ENCODE assay signal across 1 cellular context in the genomic region with DNA sequence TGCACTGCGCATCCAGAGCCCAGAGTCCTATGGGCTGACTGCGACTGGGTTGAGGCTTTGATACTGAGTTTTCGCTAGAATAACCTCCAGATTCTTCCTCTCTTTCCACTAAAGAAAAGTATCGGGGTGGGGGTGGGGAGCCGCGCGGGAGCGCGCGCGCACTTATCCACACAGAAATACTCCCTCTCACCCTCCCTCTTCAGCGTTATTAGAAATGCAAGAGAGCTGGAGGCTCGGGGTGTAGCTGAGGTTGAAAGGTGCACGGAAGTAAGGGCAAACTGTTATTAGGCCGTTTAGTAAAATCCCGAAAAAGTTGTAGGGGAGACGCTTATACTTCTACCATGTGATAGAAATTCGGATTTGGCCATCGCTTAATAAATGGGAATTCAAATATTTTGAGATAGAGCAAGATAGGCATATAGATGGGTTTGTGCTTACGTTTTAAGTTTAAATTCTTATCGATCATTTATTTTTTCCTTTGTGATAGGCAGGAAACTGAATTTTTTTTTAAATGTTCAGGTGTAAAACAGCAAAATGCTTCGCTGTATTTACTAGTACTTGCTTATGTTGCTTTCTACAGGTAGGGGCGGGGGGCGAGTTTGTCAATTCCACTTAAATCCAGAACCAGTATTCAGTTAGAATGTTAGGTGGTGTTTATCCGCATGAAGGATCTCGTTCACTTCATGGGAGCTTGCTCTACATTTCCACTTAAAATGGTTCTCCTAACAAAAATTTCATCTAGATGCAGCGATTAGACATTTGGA.
TF ChIP-seq lines count a peak whose summit lies in the region.

No MANE protein-coding gene starts in this region.

TF ChIP-seq in HepG2, 621 proteins besides CTCF, POLR2A, EP300 and RAD21 (continued from another document and continues in another):
- TF ChIP-seq, protein P1, sequence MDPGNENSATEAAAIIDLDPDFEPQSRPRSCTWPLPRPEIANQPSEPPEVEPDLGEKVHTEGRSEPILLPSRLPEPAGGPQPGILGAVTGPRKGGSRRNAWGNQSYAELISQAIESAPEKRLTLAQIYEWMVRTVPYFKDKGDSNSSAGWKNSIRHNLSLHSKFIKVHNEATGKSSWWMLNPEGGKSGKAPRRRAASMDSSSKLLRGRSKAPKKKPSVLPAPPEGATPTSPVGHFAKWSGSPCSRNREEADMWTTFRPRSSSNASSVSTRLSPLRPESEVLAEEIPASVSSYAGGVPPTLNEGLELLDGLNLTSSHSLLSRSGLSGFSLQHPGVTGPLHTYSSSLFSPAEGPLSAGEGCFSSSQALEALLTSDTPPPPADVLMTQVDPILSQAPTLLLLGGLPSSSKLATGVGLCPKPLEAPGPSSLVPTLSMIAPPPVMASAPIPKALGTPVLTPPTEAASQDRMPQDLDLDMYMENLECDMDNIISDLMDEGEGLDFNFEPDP (CRISPR knock-in tag; conservative IDR thresholded peaks at IDR 0.05) = 0 out of 2 replicates have a peak, but pooled peaks have one; percentile 49
- TF ChIP-seq ATF7-NPFF (CRISPR knock-in tag; IDR thresholded peaks at IDR 0.05; ENCODE audit: low read depth) = no peak
- TF ChIP-seq HOXA5 (CRISPR knock-in tag; IDR thresholded peaks at IDR 0.05) = 0 out of 2 replicates have a peak, but pooled peaks have one; percentile 23
- TF ChIP-seq SSRP1 (CRISPR knock-in tag; IDR thresholded peaks at IDR 0.05) = peak; percentile 10; the same call in 1 of the 2 replicates
- TF ChIP-seq, protein P2, sequence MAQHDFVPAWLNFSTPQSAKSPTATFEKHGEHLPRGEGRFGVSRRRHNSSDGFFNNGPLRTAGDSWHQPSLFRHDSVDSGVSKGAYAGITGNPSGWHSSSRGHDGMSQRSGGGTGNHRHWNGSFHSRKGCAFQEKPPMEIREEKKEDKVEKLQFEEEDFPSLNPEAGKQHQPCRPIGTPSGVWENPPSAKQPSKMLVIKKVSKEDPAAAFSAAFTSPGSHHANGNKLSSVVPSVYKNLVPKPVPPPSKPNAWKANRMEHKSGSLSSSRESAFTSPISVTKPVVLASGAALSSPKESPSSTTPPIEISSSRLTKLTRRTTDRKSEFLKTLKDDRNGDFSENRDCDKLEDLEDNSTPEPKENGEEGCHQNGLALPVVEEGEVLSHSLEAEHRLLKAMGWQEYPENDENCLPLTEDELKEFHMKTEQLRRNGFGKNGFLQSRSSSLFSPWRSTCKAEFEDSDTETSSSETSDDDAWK (CRISPR knock-in tag; IDR thresholded peaks at IDR 0.05) = no peak
- TF ChIP-seq NR2F6 (IDR thresholded peaks at IDR 0.05) = no peak
- peak; percentile 46 for TF ChIP-seq NR2F6 (CRISPR knock-in tag; IDR thresholded peaks at IDR 0.05)
- TF ChIP-seq, protein P3, sequence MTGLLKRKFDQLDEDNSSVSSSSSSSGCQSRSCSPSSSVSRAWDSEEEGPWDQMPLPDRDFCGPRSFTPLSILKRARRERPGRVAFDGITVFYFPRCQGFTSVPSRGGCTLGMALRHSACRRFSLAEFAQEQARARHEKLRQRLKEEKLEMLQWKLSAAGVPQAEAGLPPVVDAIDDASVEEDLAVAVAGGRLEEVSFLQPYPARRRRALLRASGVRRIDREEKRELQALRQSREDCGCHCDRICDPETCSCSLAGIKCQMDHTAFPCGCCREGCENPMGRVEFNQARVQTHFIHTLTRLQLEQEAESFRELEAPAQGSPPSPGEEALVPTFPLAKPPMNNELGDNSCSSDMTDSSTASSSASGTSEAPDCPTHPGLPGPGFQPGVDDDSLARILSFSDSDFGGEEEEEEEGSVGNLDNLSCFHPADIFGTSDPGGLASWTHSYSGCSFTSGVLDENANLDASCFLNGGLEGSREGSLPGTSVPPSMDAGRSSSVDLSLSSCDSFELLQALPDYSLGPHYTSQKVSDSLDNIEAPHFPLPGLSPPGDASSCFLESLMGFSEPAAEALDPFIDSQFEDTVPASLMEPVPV (CRISPR knock-in tag; IDR thresholded peaks at IDR 0.05) = no peak
- TF ChIP-seq ZFP36L1 (CRISPR knock-in tag; IDR thresholded peaks at IDR 0.05) = 0 out of 2 replicates have a peak, but pooled peaks have one; percentile 22
- TF ChIP-seq, protein P4, sequence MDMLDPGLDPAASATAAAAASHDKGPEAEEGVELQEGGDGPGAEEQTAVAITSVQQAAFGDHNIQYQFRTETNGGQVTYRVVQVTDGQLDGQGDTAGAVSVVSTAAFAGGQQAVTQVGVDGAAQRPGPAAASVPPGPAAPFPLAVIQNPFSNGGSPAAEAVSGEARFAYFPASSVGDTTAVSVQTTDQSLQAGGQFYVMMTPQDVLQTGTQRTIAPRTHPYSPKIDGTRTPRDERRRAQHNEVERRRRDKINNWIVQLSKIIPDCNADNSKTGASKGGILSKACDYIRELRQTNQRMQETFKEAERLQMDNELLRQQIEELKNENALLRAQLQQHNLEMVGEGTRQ (IDR thresholded peaks at IDR 0.05; ENCODE audit: low read depth, low read length) = no peak
- TF ChIP-seq, protein P4 (CRISPR knock-in tag; IDR thresholded peaks at IDR 0.05; ENCODE audit: borderline replicate concordance) = no peak
- TF ChIP-seq GZF1 (CRISPR knock-in tag; IDR thresholded peaks at IDR 0.05) = peak; percentile 42; the same call in 1 of the 2 replicates
- peak; percentile 47 for TF ChIP-seq ZNF781 (CRISPR knock-in tag; IDR thresholded peaks at IDR 0.05; ENCODE audit: borderline replicate concordance, not compliant biosample characterization)
- TF ChIP-seq ZNF335 (CRISPR knock-in tag; IDR thresholded peaks at IDR 0.05) = peak; percentile 45; the same call in 1 of the 2 replicates
- TF ChIP-seq HOXA3 (CRISPR knock-in tag; IDR thresholded peaks at IDR 0.05) = peak; percentile 36; the same call in 1 of the 2 replicates
- no peak for TF ChIP-seq ZNF17 (CRISPR knock-in tag; IDR thresholded peaks at IDR 0.05)
- TF ChIP-seq, protein P5, sequence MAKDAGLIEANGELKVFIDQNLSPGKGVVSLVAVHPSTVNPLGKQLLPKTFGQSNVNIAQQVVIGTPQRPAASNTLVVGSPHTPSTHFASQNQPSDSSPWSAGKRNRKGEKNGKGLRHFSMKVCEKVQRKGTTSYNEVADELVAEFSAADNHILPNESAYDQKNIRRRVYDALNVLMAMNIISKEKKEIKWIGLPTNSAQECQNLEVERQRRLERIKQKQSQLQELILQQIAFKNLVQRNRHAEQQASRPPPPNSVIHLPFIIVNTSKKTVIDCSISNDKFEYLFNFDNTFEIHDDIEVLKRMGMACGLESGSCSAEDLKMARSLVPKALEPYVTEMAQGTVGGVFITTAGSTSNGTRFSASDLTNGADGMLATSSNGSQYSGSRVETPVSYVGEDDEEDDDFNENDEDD (CRISPR knock-in tag; IDR thresholded peaks at IDR 0.05; ENCODE audit: borderline replicate concordance) = peak; percentile 35; the same call in 1 of the 2 replicates
- peak; percentile 6; the same call in 1 of the 2 replicates for TF ChIP-seq ZNF510 (CRISPR knock-in tag; IDR thresholded peaks at IDR 0.05; ENCODE audit: low read depth)
- no peak for TF ChIP-seq MLLT10 (CRISPR knock-in tag; IDR thresholded peaks at IDR 0.05)
- TF ChIP-seq CREM (IDR thresholded peaks at IDR 0.05) = peak; percentile 51; the same call in 1 of the 2 replicates
- TF ChIP-seq CREM (CRISPR knock-in tag; IDR thresholded peaks at IDR 0.05) = no peak
- no peak for TF ChIP-seq NONO (IDR thresholded peaks at IDR 0.05)
- peak; percentile 21; the same call in 1 of the 2 replicates for TF ChIP-seq NONO (CRISPR knock-in tag; conservative IDR thresholded peaks at IDR 0.05)
- TF ChIP-seq FOXK1 (CRISPR knock-in tag; IDR thresholded peaks at IDR 0.05; ENCODE audit: borderline replicate concordance, low read depth) = peak; percentile 18; the same call in 1 of the 2 replicates
- 0 out of 2 replicates have a peak, but pooled peaks have one; percentile 24 for TF ChIP-seq ZNF749 (CRISPR knock-in tag; IDR thresholded peaks at IDR 0.05; ENCODE audit: borderline replicate concordance)
- 0 out of 2 replicates have a peak, but pooled peaks have one; percentile 14 for TF ChIP-seq SPEN (CRISPR knock-in tag; IDR thresholded peaks at IDR 0.05; ENCODE audit: low read depth)
- no peak for TF ChIP-seq SKI (IDR thresholded peaks at IDR 0.05; ENCODE audit: partially characterized antibody)
- TF ChIP-seq PCBP2 (optimal IDR thresholded peaks at IDR 0.05; ENCODE audit: low read depth, low read length, poor library complexity, severe bottlenecking) = peak; percentile 23
- TF ChIP-seq KLF9 (CRISPR knock-in tag; IDR thresholded peaks at IDR 0.05; ENCODE audit: low read depth) = peak; percentile 84; the same call in 1 of the 2 replicates
- TF ChIP-seq SP5 (CRISPR knock-in tag; IDR thresholded peaks at IDR 0.05; ENCODE audit: borderline replicate concordance, low read depth) = peak; percentile 36; the same call in 1 of the 2 replicates
- TF ChIP-seq FOXP1 (IDR thresholded peaks at IDR 0.05) = no peak
- TF ChIP-seq FOXP1 (CRISPR knock-in tag; IDR thresholded peaks at IDR 0.05) = peak; percentile 15; the same call in 1 of the 2 replicates
- TF ChIP-seq, protein P6, sequence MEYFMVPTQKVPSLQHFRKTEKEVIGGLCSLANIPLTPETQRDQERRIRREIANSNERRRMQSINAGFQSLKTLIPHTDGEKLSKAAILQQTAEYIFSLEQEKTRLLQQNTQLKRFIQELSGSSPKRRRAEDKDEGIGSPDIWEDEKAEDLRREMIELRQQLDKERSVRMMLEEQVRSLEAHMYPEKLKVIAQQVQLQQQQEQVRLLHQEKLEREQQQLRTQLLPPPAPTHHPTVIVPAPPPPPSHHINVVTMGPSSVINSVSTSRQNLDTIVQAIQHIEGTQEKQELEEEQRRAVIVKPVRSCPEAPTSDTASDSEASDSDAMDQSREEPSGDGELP (IDR thresholded peaks at IDR 0.05; ENCODE audit: borderline replicate concordance, low read depth) = no peak
- TF ChIP-seq, protein P7, sequence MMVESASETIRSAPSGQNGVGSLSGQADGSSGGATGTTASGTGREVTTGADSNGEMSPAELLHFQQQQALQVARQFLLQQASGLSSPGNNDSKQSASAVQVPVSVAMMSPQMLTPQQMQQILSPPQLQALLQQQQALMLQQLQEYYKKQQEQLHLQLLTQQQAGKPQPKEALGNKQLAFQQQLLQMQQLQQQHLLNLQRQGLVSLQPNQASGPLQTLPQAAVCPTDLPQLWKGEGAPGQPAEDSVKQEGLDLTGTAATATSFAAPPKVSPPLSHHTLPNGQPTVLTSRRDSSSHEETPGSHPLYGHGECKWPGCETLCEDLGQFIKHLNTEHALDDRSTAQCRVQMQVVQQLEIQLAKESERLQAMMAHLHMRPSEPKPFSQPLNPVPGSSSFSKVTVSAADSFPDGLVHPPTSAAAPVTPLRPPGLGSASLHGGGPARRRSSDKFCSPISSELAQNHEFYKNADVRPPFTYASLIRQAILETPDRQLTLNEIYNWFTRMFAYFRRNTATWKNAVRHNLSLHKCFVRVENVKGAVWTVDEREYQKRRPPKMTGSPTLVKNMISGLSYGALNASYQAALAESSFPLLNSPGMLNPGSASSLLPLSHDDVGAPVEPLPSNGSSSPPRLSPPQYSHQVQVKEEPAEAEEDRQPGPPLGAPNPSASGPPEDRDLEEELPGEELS (CRISPR knock-in tag; IDR thresholded peaks at IDR 0.05) = 0 out of 2 replicates have a peak, but pooled peaks have one; percentile 9
- TF ChIP-seq JUN (CRISPR knock-in tag; IDR thresholded peaks at IDR 0.05) = no peak
- TF ChIP-seq BRCA1 (CRISPR knock-in tag; IDR thresholded peaks at IDR 0.05) = 0 out of 2 replicates have a peak, but pooled peaks have one; percentile 47
- TF ChIP-seq ASH2L (IDR thresholded peaks at IDR 0.05; ENCODE audit: insufficient read length, low read depth, low read length) = peak; percentile 86
- TF ChIP-seq ZNF629 (CRISPR knock-in tag; conservative IDR thresholded peaks at IDR 0.05) = 0 out of 2 replicates have a peak, but pooled peaks have one; percentile 5
- TF ChIP-seq ZSCAN30 (CRISPR knock-in tag; IDR thresholded peaks at IDR 0.05) = 0 out of 2 replicates have a peak, but pooled peaks have one; percentile 36
- TF ChIP-seq PRPF4 (IDR thresholded peaks at IDR 0.05; ENCODE audit: low read depth, low read length, poor library complexity, severe bottlenecking) = peak; percentile 94
- no peak for TF ChIP-seq TCF7 (IDR thresholded peaks at IDR 0.05; ENCODE audit: low read depth)
- peak; percentile 60 for TF ChIP-seq POLR2AphosphoS5 (IDR thresholded peaks at IDR 0.05; ENCODE audit: low read depth, low read length)
- TF ChIP-seq RCOR2 (CRISPR knock-in tag; IDR thresholded peaks at IDR 0.05) = 0 out of 2 replicates have a peak, but pooled peaks have one; percentile 39
- TF ChIP-seq, protein P8, sequence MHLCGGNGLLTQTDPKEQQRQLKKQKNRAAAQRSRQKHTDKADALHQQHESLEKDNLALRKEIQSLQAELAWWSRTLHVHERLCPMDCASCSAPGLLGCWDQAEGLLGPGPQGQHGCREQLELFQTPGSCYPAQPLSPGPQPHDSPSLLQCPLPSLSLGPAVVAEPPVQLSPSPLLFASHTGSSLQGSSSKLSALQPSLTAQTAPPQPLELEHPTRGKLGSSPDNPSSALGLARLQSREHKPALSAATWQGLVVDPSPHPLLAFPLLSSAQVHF (CRISPR knock-in tag; IDR thresholded peaks at IDR 0.05) = no peak
- TF ChIP-seq PHF21A (CRISPR knock-in tag; IDR thresholded peaks at IDR 0.05) = peak; percentile 74
- peak; percentile 33; the same call in 1 of the 2 replicates for TF ChIP-seq MXD4 (CRISPR knock-in tag; IDR thresholded peaks at IDR 0.05)
- TF ChIP-seq AKAP8 (CRISPR knock-in tag; IDR thresholded peaks at IDR 0.05) = peak; percentile 10; the same call in 1 of the 2 replicates
- 0 out of 2 replicates have a peak, but pooled peaks have one; percentile 52 for TF ChIP-seq SP140L (CRISPR knock-in tag; IDR thresholded peaks at IDR 0.05; ENCODE audit: borderline replicate concordance)
- TF ChIP-seq HMG20B (CRISPR knock-in tag; conservative IDR thresholded peaks at IDR 0.05) = 0 out of 2 replicates have a peak, but pooled peaks have one; percentile 12
- TF ChIP-seq ZNF260 (CRISPR knock-in tag; IDR thresholded peaks at IDR 0.05; ENCODE audit: borderline replicate concordance, low read depth) = 0 out of 2 replicates have a peak, but pooled peaks have one; percentile 5
- peak; percentile 34; the same call in 1 of the 2 replicates for TF ChIP-seq SMAD3 (CRISPR knock-in tag; IDR thresholded peaks at IDR 0.05)
- TF ChIP-seq SOX6 (IDR thresholded peaks at IDR 0.05) = no peak
- TF ChIP-seq SOX6 (CRISPR knock-in tag; IDR thresholded peaks at IDR 0.05) = peak; percentile 3; the same call in 1 of the 2 replicates
- no peak for TF ChIP-seq MED8 (CRISPR knock-in tag; IDR thresholded peaks at IDR 0.05; ENCODE audit: insufficient replicate concordance)
